ENCODE assay signal across 10 cellular contexts in genomic region chrY:15424633-15425259, GRCh38.
DNase-seq lines count a peak whose midpoint lies in the region; ATAC-seq and TF ChIP-seq lines count a peak whose summit lies in the region.
"Had no signal": no experiment of that assay in that cellular context is flagged by ENCODE, and none has a peak within 500 bp of the region (broad histone marks: within the 10 kb centered on the region; RNA-seq: fewer than 3 reads in every experiment).

No MANE protein-coding gene starts in this region.

- H3K36me3 Mint-ChIP-seq in activated CD4-positive, alpha-beta T cell treated with anti-CD3 and anti-CD28 coated beads for 36 hours (ENCODE audit: low read depth), result peaks cover 1% of the 10 kb centered on the region
- H3K36me3 Mint-ChIP-seq in endodermal cell (ENCODE audit: low read depth), result no peaks in the 10 kb centered on the region
- no peaks in the 10 kb centered on the region for H3K36me3 Mint-ChIP-seq in osteocyte (ENCODE audit: unreplicated experiment)

- H3K9me3 ChIP-seq in KOPT-K1 (ENCODE audit: insufficient read depth, low read length, poor library complexity, severe bottlenecking) (no peaks in the 10 kb centered on the region), endodermal cell (ENCODE audit: control insufficient read depth, low read length) (peaks cover 13% of the 10 kb centered on the region)

- 18 to 26% methylated on average over 4 to 6 of the region's 6 CpGs for WGBS in endodermal cell (ENCODE audit: insufficient coverage in 1 of 2, insufficient read length in 1 of 2), 2 experiments

- TF ChIP-seq CTCF in endodermal cell (conservative IDR thresholded peaks at IDR 0.05) (no peak), osteocyte (IDR thresholded peaks at IDR 0.05) (no peak)

- peak overlapping the region; percentile 95 for H3K27ac Mint-ChIP-seq in activated CD4-positive, alpha-beta T cell treated with anti-CD3 and anti-CD28 coated beads for 36 hours
- H3K27ac Mint-ChIP-seq in endodermal cell, result no peak overlapping the region
- H3K27ac Mint-ChIP-seq in osteocyte (ENCODE audit: unreplicated experiment), result no peak overlapping the region

- ATAC-seq in activated CD4-positive, alpha-beta T cell treated with anti-CD3 and anti-CD28 coated beads for 36 hours, result peak; percentile 66

- H3K4me1 ChIP-seq in endodermal cell (ENCODE audit: control insufficient read depth, insufficient read depth, low read length), result no peaks in the 10 kb centered on the region

- peak overlapping the region; percentile 78 for H3K4me3 Mint-ChIP-seq in activated CD4-positive, alpha-beta T cell treated with anti-CD3 and anti-CD28 coated beads for 36 hours
- no peak overlapping the region for H3K4me3 Mint-ChIP-seq in endodermal cell
- H3K4me3 Mint-ChIP-seq in osteocyte (ENCODE audit: unreplicated experiment), result no peak overlapping the region

- no peaks in the 10 kb centered on the region for H3K36me3 ChIP-seq in KOPT-K1 (ENCODE audit: insufficient read depth, low read length)
- H3K36me3 ChIP-seq in endodermal cell (ENCODE audit: control insufficient read depth, insufficient read depth, low read length), result no peaks in the 10 kb centered on the region

- peaks cover 8% of the 10 kb centered on the region for H3K9me3 Mint-ChIP-seq in activated CD4-positive, alpha-beta T cell treated with anti-CD3 and anti-CD28 coated beads for 36 hours (ENCODE audit: low read depth)
- H3K9me3 Mint-ChIP-seq in endodermal cell, result no peaks in the 10 kb centered on the region
- H3K9me3 Mint-ChIP-seq in osteocyte (ENCODE audit: unreplicated experiment), result no peaks in the 10 kb centered on the region

- intact Hi-C loops in activated CD4-positive, alpha-beta T cell treated with anti-CD3 and anti-CD28 coated beads for 36 hours (cut with DNase I, micrococcal nuclease), result no loop called here

- POLR2A ChIA-PET in activated CD4-positive, alpha-beta T cell treated with anti-CD3 and anti-CD28 coated beads for 36 hours (lab: Charles Lee), result interaction anchor here (0.6 kb wide), 1 partner anchor 1602 kb away, joined by 3 read pairs; no protein-coding TSS in a partner anchor

- no peak overlapping the region for H3K4me3 ChIP-seq in endodermal cell (ENCODE audit: low read length)
- H3K4me3 ChIP-seq in skin epidermis, result peak overlapping the region in 6 of 7 experiments; percentile 15 to 34 (median 26)

- no peaks in the 10 kb centered on the region for H3K27me3 ChIP-seq in endodermal cell (ENCODE audit: control insufficient read depth, insufficient read depth, low read length, poor library complexity, severe bottlenecking)

- H3K27ac ChIP-seq in KOPT-K1 (ENCODE audit: low read depth, low read length, poor library complexity, severe bottlenecking) (peak overlapping the region; percentile 88), endodermal cell (ENCODE audit: low read depth, low read length) (peak overlapping the region; percentile 47), skin epidermis (peak overlapping the region in 10 of 21 experiments; percentile 17 to 86 (median 70))
- H3K27ac ChIP-seq: C4-2B had no signal

- H3K9ac ChIP-seq in endodermal cell (ENCODE audit: extremely low read depth, low read length, poor library complexity, severe bottlenecking), result no peak overlapping the region

- CTCF ChIA-PET in activated CD4-positive, alpha-beta T cell treated with anti-CD3 and anti-CD28 coated beads for 36 hours (lab: Charles Lee), result interaction anchor here (1.1 kb wide), 1 partner anchor 17 kb away, joined by 3 read pairs; no protein-coding TSS in a partner anchor

- peaks cover 23% of the 10 kb centered on the region for H3K4me1 Mint-ChIP-seq in activated CD4-positive, alpha-beta T cell treated with anti-CD3 and anti-CD28 coated beads for 36 hours
- H3K4me1 Mint-ChIP-seq in endodermal cell (no peaks in the 10 kb centered on the region), osteocyte (ENCODE audit: unreplicated experiment) (no peaks in the 10 kb centered on the region)

- no peaks in the 10 kb centered on the region for H3K27me3 Mint-ChIP-seq in activated CD4-positive, alpha-beta T cell treated with anti-CD3 and anti-CD28 coated beads for 36 hours
- H3K27me3 Mint-ChIP-seq in endodermal cell (ENCODE audit: insufficient read depth) (no peaks in the 10 kb centered on the region), osteocyte (ENCODE audit: unreplicated experiment) (no peaks in the 10 kb centered on the region)

- DNase-seq in activated CD4-positive, alpha-beta T cell treated with anti-CD3 and anti-CD28 coated beads for 36 hours, result peak; percentile 27
- no peak for DNase-seq in activated CD4-positive, alpha-beta T cell treated with anti-CD3 and anti-CD28 coated beads for 1 hour
- DNase-seq in endodermal cell (no peak), DMS 273 (lab: John Stamatoyannopoulos, UW; ENCODE audit: unreplicated experiment) (no peak), NOMO-1 treated with dmso at 0.1 percent for 144 hours (lab: John Stamatoyannopoulos, UW; ENCODE audit: unreplicated experiment) (no peak), osteocyte (ENCODE audit: extremely low spot score, unreplicated experiment) (no peak)
- DNase-seq: left cardiac atrium had no signal
